9 cellular contexts compared by ENCODE assay signal in the genomic region with DNA sequence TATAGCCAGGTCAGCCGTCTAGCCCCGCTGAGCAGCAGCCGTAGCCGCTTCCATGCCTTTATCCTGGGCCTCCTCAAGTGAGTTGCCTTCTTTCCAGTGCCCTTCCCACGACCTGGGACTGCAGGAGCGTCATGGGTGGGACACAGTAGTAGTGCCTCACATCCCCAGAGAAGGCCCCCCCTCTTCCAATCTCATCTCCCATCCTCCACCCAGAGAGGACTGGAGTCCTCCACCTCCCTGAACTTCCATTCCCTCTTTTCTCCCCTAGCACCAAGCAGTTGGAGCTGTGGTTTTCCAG. TPM values are rescaled to one million over a fixed set of nuclear protein-coding genes. Genes with fewer than 3 reads are reported as not detected.
DNase-seq lines count a peak whose midpoint lies in the region; ATAC-seq, FAIRE-seq and TF ChIP-seq lines count a peak whose summit lies in the region.
"Had no signal": no experiment of that assay in that cellular context is flagged by ENCODE, and none has a peak within 500 bp of the region (broad histone marks: within the 10 kb centered on the region; RNA-seq: fewer than 3 reads in every experiment).

No MANE protein-coding gene starts in this region.

- intact Hi-C loops in ascending aorta (cut with DNase I) (no loop called here), kidney (cut with DNase I) (no loop called here)

- H3K27me3 ChIP-seq in ascending aorta (no peaks in the 10 kb centered on the region), suprapubic skin (no peaks in the 10 kb centered on the region)

- H3K4me3 Mint-ChIP-seq in activated T-cell treated with anti-CD3 and anti-CD28 coated beads, Interleukin-2, amount 50 U/mL, for 4 hours = peak overlapping the region; percentile 82

- no peak for ATAC-seq in activated T-cell treated with anti-CD3 and anti-CD28 coated beads, Interleukin-2, amount 50 U/mL, for 4 hours

- H3K36me3 ChIP-seq in ascending aorta (peaks cover 31 to 34% of the 10 kb centered on the region in 2 donors), kidney (ENCODE audit: control insufficient read depth in 1 of 2, insufficient read depth in 2 of 2, low read length in 2 of 2) (peaks cover 7% of the 10 kb centered on the region in 2 donors), suprapubic skin (peaks cover 40% of the 10 kb centered on the region)

- no peak for FAIRE-seq in kidney (lab: Jason Lieb, UNC)

- 49% methylated on average over 6 of the region's 6 CpGs for WGBS in suprapubic skin

- H3K27me3 Mint-ChIP-seq in activated T-cell treated with anti-CD3 and anti-CD28 coated beads, Interleukin-2, amount 50 U/mL, for 4 hours (ENCODE audit: low read depth) = no peaks in the 10 kb centered on the region

- H3K4me1 Mint-ChIP-seq in activated T-cell treated with anti-CD3 and anti-CD28 coated beads, Interleukin-2, amount 50 U/mL, for 4 hours (ENCODE audit: low read depth) = peaks cover 21% of the 10 kb centered on the region

- peaks cover 1% of the 10 kb centered on the region for H3K36me3 Mint-ChIP-seq in activated T-cell treated with anti-CD3 and anti-CD28 coated beads, Interleukin-2, amount 50 U/mL, for 4 hours (ENCODE audit: insufficient read depth)

- no peaks in the 10 kb centered on the region for H3K9me3 Mint-ChIP-seq in activated T-cell treated with anti-CD3 and anti-CD28 coated beads, Interleukin-2, amount 50 U/mL, for 4 hours

- H3K4me3 ChIP-seq in ascending aorta (peak overlapping the region; percentile 74 to 89), kidney (ENCODE audit: low read length in 2 of 2) (peak overlapping the region; percentile 66 to 92), suprapubic skin (peak overlapping the region; percentile 79)

- peak overlapping the region; percentile 96 to 97 for H3K27ac ChIP-seq in ascending aorta
- H3K27ac ChIP-seq in kidney (ENCODE audit: low read depth in 2 of 2, low read length in 2 of 2) = no peak overlapping the region
- peak overlapping the region; percentile 12 for H3K27ac ChIP-seq in suprapubic skin

- H3K9me3 ChIP-seq in ascending aorta (no peaks in the 10 kb centered on the region), kidney (ENCODE audit: control insufficient read depth in 1 of 2, low read length in 2 of 2) (no peaks in the 10 kb centered on the region), suprapubic skin (no peaks in the 10 kb centered on the region)

- no peak for TF ChIP-seq EP300 in suprapubic skin (IDR thresholded peaks at IDR 0.05)

- no peak for TF ChIP-seq CTCF in ascending aorta (IDR thresholded peaks at IDR 0.05)
- TF ChIP-seq CTCF in kidney (IDR thresholded peaks at IDR 0.05; ENCODE audit: borderline replicate concordance, extremely low read depth, insufficient read depth) = no peak
- TF ChIP-seq CTCF in suprapubic skin (IDR thresholded peaks at IDR 0.05) = no peak

- TF ChIP-seq POLR2A in suprapubic skin (IDR thresholded peaks at IDR 0.05) = no peak

- no peak for DNase-seq in activated T-cell treated with anti-CD3 and anti-CD28 coated beads, Interleukin-2, amount 50 U/mL, for 4 hours
- no peak for DNase-seq in activated T-cell treated with anti-CD3 and anti-CD28 coated beads, Interleukin-2, amount 50 U/mL, for 1 hour
- no peak for DNase-seq in ascending aorta (ENCODE audit: low spot score in 2 of 2)
- no peak for DNase-seq in kidney
- DNase-seq in suprapubic skin (ENCODE audit: low spot score in 2 of 2) = no peak
- no peak for DNase-seq in activated CD4-positive, CD25-positive, alpha-beta regulatory T cell (lab: John Stamatoyannopoulos, UW)
- DNase-seq in stimulated activated CD4-positive, alpha-beta T cell treated with anti-CD3 and anti-CD28 coated beads, Interleukin-2, amount 100 ng/mL, for 24 hours = no peak
- no peak for DNase-seq in NOMO-1 (lab: John Stamatoyannopoulos, UW; ENCODE audit: unreplicated experiment in 2 of 2)

- H3K4me1 ChIP-seq in ascending aorta (peaks cover 9 to 17% of the 10 kb centered on the region in 2 donors), kidney (ENCODE audit: control insufficient read depth in 1 of 2, insufficient read depth in 1 of 2, low read depth in 1 of 2, low read length in 2 of 2) (peaks cover 2 to 17% of the 10 kb centered on the region in 2 donors), suprapubic skin (peaks cover 42% of the 10 kb centered on the region)

- H3K9ac ChIP-seq in kidney (ENCODE audit: low read length in 2 of 2) = peak overlapping the region in 1 of 2 donors; percentile 81

RNA-seq across cellular contexts. Expression of a gene that starts 4.9 kb away (rescaled TPM):
- 10 to 100 TPM; 28.1 to 31.9 (median 30.2) TPM for total RNA-seq in activated T-cell treated with anti-CD3 and anti-CD28 coated beads, Interleukin-2, amount 50 U/mL, for 4 hours
- total RNA-seq in ascending aorta = 18.4 TPM
- total RNA-seq in kidney = 32.7 TPM
- 29.7 TPM for polyA plus RNA-seq in kidney (ENCODE audit: insufficient read depth, low read depth, low replicate concordance)
- total RNA-seq in suprapubic skin = 10 to 100 TPM; 34.2 to 51.5 (median 42.8) TPM

RNA-seq across cellular contexts. Expression of a gene that starts 16.9 kb away (rescaled TPM):
- 100 to 1,000 TPM; 185 to 214 (median 189) TPM for total RNA-seq in activated T-cell treated with anti-CD3 and anti-CD28 coated beads, Interleukin-2, amount 50 U/mL, for 4 hours
- total RNA-seq in ascending aorta (51.7 TPM), kidney (112 TPM), suprapubic skin (100 to 1,000 TPM; 110 to 194 (median 147) TPM)
- polyA plus RNA-seq in kidney (ENCODE audit: insufficient read depth, low read depth, low replicate concordance) = 184 TPM

RNA-seq across cellular contexts. Expression of a gene that starts 24.3 kb away (rescaled TPM):
- total RNA-seq in activated T-cell treated with anti-CD3 and anti-CD28 coated beads, Interleukin-2, amount 50 U/mL, for 4 hours = under 1 TPM in 2 of 3 donors, not detected in 1; 0.13 to 0.14 TPM
- total RNA-seq in ascending aorta (not detected), kidney (0.82 TPM), suprapubic skin (1 to 10 TPM in 3 of 4 donors, under 1 TPM in 1; 0.24 to 2.5 (median 2.1) TPM)
- polyA plus RNA-seq in kidney (ENCODE audit: insufficient read depth, low read depth, low replicate concordance) = 19.9 TPM
- total RNA-seq: NCI-H460 had no signal

RNA-seq across cellular contexts. Expression of a gene that starts 48.3 kb away (rescaled TPM):
- 1 to 10 TPM; 1.1 to 1.3 (median 1.3) TPM for total RNA-seq in activated T-cell treated with anti-CD3 and anti-CD28 coated beads, Interleukin-2, amount 50 U/mL, for 4 hours
- total RNA-seq in ascending aorta (2.6 TPM), kidney (3.3 TPM), suprapubic skin (10 to 100 TPM in 3 of 4 donors, 1 to 10 TPM in 1; 6.6 to 12.8 (median 10.4) TPM)
- 4.5 TPM for polyA plus RNA-seq in kidney (ENCODE audit: insufficient read depth, low read depth, low replicate concordance)

RNA-seq across cellular contexts. Expression of a gene that starts 52.2 kb away (rescaled TPM):
- 10 to 100 TPM; 64.2 to 68.4 (median 66.3) TPM for total RNA-seq in activated T-cell treated with anti-CD3 and anti-CD28 coated beads, Interleukin-2, amount 50 U/mL, for 4 hours
- total RNA-seq in ascending aorta = 32.1 TPM
- 59.7 TPM for total RNA-seq in kidney
- polyA plus RNA-seq in kidney (ENCODE audit: insufficient read depth, low read depth, low replicate concordance) = 28.9 TPM
- 10 to 100 TPM; 27.6 to 72.3 (median 36.2) TPM for total RNA-seq in suprapubic skin

Comparison
In these comparisons a context has a peak if more than half of its experiments do, and no peak if none do; other contexts are left out.
1. H3K27ac ChIP-seq: peak in ascending aorta (2 of 2) and suprapubic skin (single experiment); none in kidney (0 of 2).
2. Peak in every context shown above with its lines, with median percentiles within 50 percentile points of each other: H3K4me3 ChIP-seq.